Comparison of ENCODE assay signal across 1 cellular context in genomic region chr16:5117300-5118087, GRCh38.
A peak's percentile ranks its signal among the peaks of the same experiment; 100 is the strongest.
TF ChIP-seq lines count a peak whose summit lies in the region.
"Not testable (repeated sequence)": the region's sequence is repeated elsewhere in the genome, so short reads cannot be mapped to it uniquely, and the experiment has no call there.

No MANE protein-coding gene starts in this region.

TF ChIP-seq in K562, 482 proteins besides CTCF, POLR2A, EP300 and RAD21 (continued from another document):
- TF ChIP-seq MLLT1 (IDR thresholded peaks at IDR 0.05), result peak in 1 of 2 experiments; percentile 36; a peak in 1 of 4 replicates
- TF ChIP-seq HDAC3 (IDR thresholded peaks at IDR 0.05; ENCODE audit: borderline replicate concordance, partially characterized antibody), result peak; percentile 47
- 0 out of 2 replicates have a peak, but pooled peaks have one; percentile 47 for TF ChIP-seq ZNF644 (tag; IDR thresholded peaks at IDR 0.05; ENCODE audit: low read depth)
- peak; percentile 70 for TF ChIP-seq CBFA2T3 (IDR thresholded peaks at IDR 0.05)
- TF ChIP-seq SMARCA5 (IDR thresholded peaks at IDR 0.05), result peak; percentile 91; the same call in 1 of the 2 replicates
- TF ChIP-seq RCOR1 (IDR thresholded peaks at IDR 0.05; ENCODE audit: borderline replicate concordance in 1 of 2, low read depth in 2 of 2, low read length in 2 of 2), result peak; percentile 29 to 87; a peak in 3 of 4 replicates
- peak; percentile 38; the same call in 1 of the 2 replicates for TF ChIP-seq CXXC5 (CRISPR knock-in tag; IDR thresholded peaks at IDR 0.05)
- peak; percentile 88 for TF ChIP-seq RBM25 (IDR thresholded peaks at IDR 0.05; ENCODE audit: low read depth, low read length, severe bottlenecking)
- TF ChIP-seq ESRRA (IDR thresholded peaks at IDR 0.05; ENCODE audit: borderline replicate concordance, low read depth), result peak; percentile 72; the same call in 1 of the 2 replicates
- TF ChIP-seq DPF2 (IDR thresholded peaks at IDR 0.05), result peak; percentile 47; the same call in 1 of the 2 replicates
- TF ChIP-seq TCF3 (CRISPR knock-in tag; IDR thresholded peaks at IDR 0.05), result peak; percentile 61
- peak; percentile 24; the same call in 1 of the 2 replicates for TF ChIP-seq NFIX (CRISPR knock-in tag; IDR thresholded peaks at IDR 0.05; ENCODE audit: low read depth)
- peak; percentile 55 to 75 for TF ChIP-seq KDM1A (IDR thresholded peaks at IDR 0.05)
- TF ChIP-seq CEBPG (CRISPR knock-in tag; IDR thresholded peaks at IDR 0.05); ATF3 (CRISPR knock-in tag; conservative IDR thresholded peaks at IDR 0.05); ATF1 (CRISPR knock-in tag; IDR thresholded peaks at IDR 0.05); TEAD4 (CRISPR knock-in tag; IDR thresholded peaks at IDR 0.05; ENCODE audit: borderline replicate concordance): not testable (repeated sequence)
- peak; percentile 9 to 18; a peak in 2 of 4 replicates for TF ChIP-seq CEBPG (tag; conservative IDR thresholded peaks at IDR 0.05 in 1 of 2, IDR thresholded peaks at IDR 0.05 in 1 of 2)
- 0 out of 2 replicates have a peak, but pooled peaks have one; percentile 32 for TF ChIP-seq ADNP (tag; IDR thresholded peaks at IDR 0.05)
- peak; percentile 67 for TF ChIP-seq ATF3 (IDR thresholded peaks at IDR 0.05)
- 0 out of 2 replicates have a peak, but pooled peaks have one; percentile 25 for TF ChIP-seq RUNX1 (IDR thresholded peaks at IDR 0.05; ENCODE audit: low read depth)
- peak; percentile 65 for TF ChIP-seq ATF1 (tag; IDR thresholded peaks at IDR 0.05)
- TF ChIP-seq HDAC2 (IDR thresholded peaks at IDR 0.05), result peak; percentile 57; the same call in 1 of the 2 replicates
- peak; percentile 52; the same call in 1 of the 2 replicates for TF ChIP-seq SMARCA4 (IDR thresholded peaks at IDR 0.05)
- TF ChIP-seq SMARCE1 (IDR thresholded peaks at IDR 0.05), result 0 out of 2 replicates have a peak, but pooled peaks have one; percentile 49
- peak; percentile 34; the same call in 1 of the 2 replicates for TF ChIP-seq EP400 (IDR thresholded peaks at IDR 0.05)
- TF ChIP-seq CBFA2T2 (conservative IDR thresholded peaks at IDR 0.05), result peak; percentile 69
- peak; percentile 47; the same call in 1 of the 2 replicates for TF ChIP-seq TEAD4 (IDR thresholded peaks at IDR 0.05; ENCODE audit: low read length)
- peak; percentile 13; the same call in 1 of the 2 replicates for TF ChIP-seq BHLHE40 (IDR thresholded peaks at IDR 0.05; ENCODE audit: low read length)
- peak; percentile 49 for TF ChIP-seq CCNT2 (IDR thresholded peaks at IDR 0.05; ENCODE audit: borderline replicate concordance, extremely low read depth, insufficient read length, low read depth, low read length)
- TF ChIP-seq ARID1B (IDR thresholded peaks at IDR 0.05), result peak; percentile 63
- TF ChIP-seq SOX6 (IDR thresholded peaks at IDR 0.05), result 0 out of 2 replicates have a peak, but pooled peaks have one; percentile 23
- peak in 1 of 2 experiments; percentile 17; a peak in 1 of 4 replicates for TF ChIP-seq TBL1XR1 (IDR thresholded peaks at IDR 0.05; ENCODE audit: low read length in 2 of 2)
- TF ChIP-seq NCOR1 (IDR thresholded peaks at IDR 0.05), result peak; percentile 62
- TF ChIP-seq, protein P1, sequence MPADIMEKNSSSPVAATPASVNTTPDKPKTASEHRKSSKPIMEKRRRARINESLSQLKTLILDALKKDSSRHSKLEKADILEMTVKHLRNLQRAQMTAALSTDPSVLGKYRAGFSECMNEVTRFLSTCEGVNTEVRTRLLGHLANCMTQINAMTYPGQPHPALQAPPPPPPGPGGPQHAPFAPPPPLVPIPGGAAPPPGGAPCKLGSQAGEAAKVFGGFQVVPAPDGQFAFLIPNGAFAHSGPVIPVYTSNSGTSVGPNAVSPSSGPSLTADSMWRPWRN (IDR thresholded peaks at IDR 0.05; ENCODE audit: low read depth), result peak; percentile 81
- TF ChIP-seq TAL1 (IDR thresholded peaks at IDR 0.05), result peak; percentile 58
- peak; percentile 77; the same call in 1 of the 2 replicates for TF ChIP-seq PKNOX1 (IDR thresholded peaks at IDR 0.05)
- TF ChIP-seq BCOR (IDR thresholded peaks at IDR 0.05), result peak; percentile 90
